9 cellular contexts compared by ENCODE assay signal in the genomic region with DNA sequence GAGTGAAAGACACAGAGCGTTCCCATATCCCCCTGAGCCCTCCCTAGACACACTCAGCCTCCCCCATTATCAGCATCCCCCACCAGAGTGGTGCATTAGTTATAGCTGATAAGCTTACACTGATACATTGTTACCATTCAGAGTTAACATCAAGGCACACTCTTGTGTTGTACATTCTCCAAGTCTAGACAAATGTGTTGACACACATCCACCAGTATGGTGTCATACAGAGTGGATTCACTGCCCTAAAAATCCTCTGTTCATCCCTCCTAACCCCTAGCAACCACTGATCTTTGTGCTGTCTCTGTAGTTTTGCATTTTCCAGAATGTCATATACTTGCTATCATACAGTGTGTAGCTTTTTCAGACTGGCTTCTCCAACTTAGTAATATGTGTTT.
A peak's percentile ranks its signal among the peaks of the same experiment; 100 is the strongest.
DNase-seq lines count a peak whose midpoint lies in the region; ATAC-seq and TF ChIP-seq lines count a peak whose summit lies in the region.
"Had no signal": no experiment of that assay in that cellular context is flagged by ENCODE, and none has a peak within 500 bp of the region (broad histone marks: within the 10 kb centered on the region; RNA-seq: fewer than 3 reads in every experiment).

No MANE protein-coding gene starts in this region.

- TF ChIP-seq POLR2A in erythroblast (IDR thresholded peaks at IDR 0.05; ENCODE audit: low read length): no peak

- H3K9me3 Mint-ChIP-seq in HFFc6: no peaks in the 10 kb centered on the region
- H3K9me3 Mint-ChIP-seq in activated CD8-positive, alpha-beta T cell treated with anti-CD3 and anti-CD28 coated beads for 36 hours: no peaks in the 10 kb centered on the region
- H3K9me3 Mint-ChIP-seq in stimulated activated memory B cell treated with anti-CD40 and anti-IgM and Interleukin-4, amounts not matched to agents 10 μg/mL and 1 μg/mL and 100 μg/mL, for 72 hours: peaks cover 3% of the 10 kb centered on the region

- DNase-seq in HFFc6 (no peak), left cardiac atrium (no peak), KG1 (lab: John Stamatoyannopoulos, UW) (no peak), GM10266 (ENCODE audit: extremely low spot score) (no peak), erythroblast (lab: John Stamatoyannopoulos, UW) (no peak), HAP-1 (ENCODE audit: low spot score in 2 of 2) (no peak)
- DNase-seq in activated CD8-positive, alpha-beta T cell treated with anti-CD3 and anti-CD28 coated beads for 36 hours: no peak
- DNase-seq: stimulated activated CD8-positive, alpha-beta memory T cell treated with anti-CD3 and anti-CD28 coated beads, Interleukin-4, amount 100 ng/mL, for 48 hours had no signal

- no peaks in the 10 kb centered on the region for H3K27me3 ChIP-seq in HAP-1 (ENCODE audit: low read depth)

- peak overlapping the region; percentile 79 for H3K4me3 Mint-ChIP-seq in HFFc6
- H3K4me3 Mint-ChIP-seq in activated CD8-positive, alpha-beta T cell treated with anti-CD3 and anti-CD28 coated beads for 36 hours: no peak overlapping the region
- no peak overlapping the region for H3K4me3 Mint-ChIP-seq in stimulated activated memory B cell treated with anti-CD40 and anti-IgM and Interleukin-4, amounts not matched to agents 10 μg/mL and 1 μg/mL and 100 μg/mL, for 72 hours

- H3K4me1 ChIP-seq in HAP-1: no peaks in the 10 kb centered on the region

- CTCF ChIA-PET in activated CD8-positive, alpha-beta T cell treated with anti-CD3 and anti-CD28 coated beads for 36 hours (lab: Charles Lee): no interaction called here

- intact Hi-C loops in activated CD8-positive, alpha-beta T cell treated with anti-CD3 and anti-CD28 coated beads for 36 hours (cut with micrococcal nuclease): no loop called here
- intact Hi-C loops in left cardiac atrium (cut with DNase I): no loop called here

- H3K4me3 ChIP-seq in HAP-1: no peak overlapping the region

- no peaks in the 10 kb centered on the region; the same call in 1 of the 2 replicates for H3K36me3 ChIP-seq in HAP-1 (replicated peaks)

- H3K36me3 Mint-ChIP-seq in HFFc6 (ENCODE audit: low read depth): peaks cover 35% of the 10 kb centered on the region
- H3K36me3 Mint-ChIP-seq in activated CD8-positive, alpha-beta T cell treated with anti-CD3 and anti-CD28 coated beads for 36 hours (ENCODE audit: low read depth): peaks cover 5% of the 10 kb centered on the region
- H3K36me3 Mint-ChIP-seq in stimulated activated memory B cell treated with anti-CD40 and anti-IgM and Interleukin-4, amounts not matched to agents 10 μg/mL and 1 μg/mL and 100 μg/mL, for 72 hours: no peaks in the 10 kb centered on the region

- no peak for ATAC-seq in activated CD8-positive, alpha-beta T cell treated with anti-CD3 and anti-CD28 coated beads for 36 hours
- peak; percentile 31 to 47 for ATAC-seq in left cardiac atrium
- ATAC-seq in stimulated activated memory B cell treated with anti-CD40 and anti-IgM and Interleukin-4, amounts not matched to agents 10 μg/mL and 1 μg/mL and 100 μg/mL, for 72 hours: peak; percentile 28

- peaks cover 47% of the 10 kb centered on the region for H3K4me1 Mint-ChIP-seq in HFFc6 (ENCODE audit: low read depth)
- peaks cover 3% of the 10 kb centered on the region for H3K4me1 Mint-ChIP-seq in activated CD8-positive, alpha-beta T cell treated with anti-CD3 and anti-CD28 coated beads for 36 hours (ENCODE audit: low read depth)
- peaks cover 5% of the 10 kb centered on the region for H3K4me1 Mint-ChIP-seq in stimulated activated memory B cell treated with anti-CD40 and anti-IgM and Interleukin-4, amounts not matched to agents 10 μg/mL and 1 μg/mL and 100 μg/mL, for 72 hours

- POLR2A ChIA-PET in activated CD8-positive, alpha-beta T cell treated with anti-CD3 and anti-CD28 coated beads for 36 hours (lab: Charles Lee): interaction anchor here (0.7 kb wide), 1 partner anchor 19 kb away, joined by 3 read pairs; no protein-coding TSS in a partner anchor

- TF ChIP-seq CTCF in HFFc6 (IDR thresholded peaks at IDR 0.05) (no peak), GM10266 (IDR thresholded peaks at IDR 0.05; ENCODE audit: control insufficient read depth, insufficient read depth, low read depth, missing control alignments) (no peak)
- no peak for TF ChIP-seq CTCF in activated CD8-positive, alpha-beta T cell treated with anti-CD3 and anti-CD28 coated beads for 36 hours (IDR thresholded peaks at IDR 0.05)

- in situ Hi-C loops in HAP-1 (cut with MboI; ENCODE audit: low sequenced_read_pairs): no loop called here

- H3K9me3 ChIP-seq in HAP-1: no peaks in the 10 kb centered on the region

- H3K27ac Mint-ChIP-seq in HFFc6: peak overlapping the region; percentile 84
- peak overlapping the region; percentile 35 for H3K27ac Mint-ChIP-seq in activated CD8-positive, alpha-beta T cell treated with anti-CD3 and anti-CD28 coated beads for 36 hours
- peak overlapping the region; percentile 54 for H3K27ac Mint-ChIP-seq in stimulated activated memory B cell treated with anti-CD40 and anti-IgM and Interleukin-4, amounts not matched to agents 10 μg/mL and 1 μg/mL and 100 μg/mL, for 72 hours

- peaks cover 2% of the 10 kb centered on the region; the same call in 1 of the 2 replicates for H3K27me3 Mint-ChIP-seq in HFFc6 (ENCODE audit: insufficient read depth)
- H3K27me3 Mint-ChIP-seq in activated CD8-positive, alpha-beta T cell treated with anti-CD3 and anti-CD28 coated beads for 36 hours: no peaks in the 10 kb centered on the region
- H3K27me3 Mint-ChIP-seq in stimulated activated memory B cell treated with anti-CD40 and anti-IgM and Interleukin-4, amounts not matched to agents 10 μg/mL and 1 μg/mL and 100 μg/mL, for 72 hours: peaks cover 9% of the 10 kb centered on the region
